In the genomic region with DNA sequence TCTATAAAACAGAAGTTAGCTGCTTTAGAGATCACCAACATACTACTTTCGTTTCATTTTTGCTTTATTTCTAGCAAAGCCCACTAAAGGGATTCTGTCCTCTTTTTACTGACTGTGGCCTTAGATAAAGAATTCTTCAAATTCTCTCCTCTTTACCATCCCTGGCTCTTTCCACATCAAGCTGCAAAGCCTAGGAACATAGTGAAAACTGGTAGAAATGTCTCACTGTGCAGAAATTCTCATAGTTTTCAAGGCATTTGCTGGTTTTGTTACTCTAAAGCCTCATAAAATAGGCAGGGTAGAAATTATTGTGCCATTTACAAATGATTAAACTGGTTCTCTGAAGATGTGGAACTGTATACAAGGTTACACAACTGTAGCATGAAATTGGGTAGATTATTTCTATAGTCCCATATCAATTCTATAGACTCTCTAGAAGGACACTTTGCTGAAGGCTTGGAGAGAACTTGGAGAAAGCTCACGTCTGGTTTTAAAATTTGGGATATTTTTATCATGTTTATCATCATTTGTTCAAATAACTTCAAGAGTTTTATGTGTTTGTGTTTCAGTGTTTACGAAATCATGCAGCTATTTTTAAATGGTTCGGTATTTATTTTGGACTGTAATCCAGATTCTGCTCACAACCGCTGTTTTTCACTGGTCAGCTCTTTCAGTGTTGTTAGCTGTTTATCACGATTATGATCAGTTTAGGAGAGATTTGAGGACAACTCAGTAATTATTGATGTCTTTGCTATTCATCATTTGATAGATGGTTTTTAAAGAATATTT, we compare ENCODE assay signal across 20 cellular contexts. TPM values are rescaled to one million over a fixed set of nuclear protein-coding genes. Genes with fewer than 3 reads are reported as not detected.
A peak's percentile ranks its signal among the peaks of the same experiment; 100 is the strongest.
DNase-seq lines count a peak whose midpoint lies in the region; ATAC-seq and TF ChIP-seq lines count a peak whose summit lies in the region.
"Had no signal": no experiment of that assay in that cellular context is flagged by ENCODE, and none has a peak within 500 bp of the region (broad histone marks: within the 10 kb centered on the region; RNA-seq: fewer than 3 reads in every experiment).

No MANE protein-coding gene starts in this region.

- H3K27me3 ChIP-seq in fibroblast of lung (ENCODE audit: control insufficient read depth, insufficient read depth, low read length): no peaks in the 10 kb centered on the region
- H3K27me3 ChIP-seq in osteoblast (ENCODE audit: insufficient read depth, low read length): no peaks in the 10 kb centered on the region
- H3K27me3 ChIP-seq: brain microvascular endothelial cell had no signal

- no peaks in the 10 kb centered on the region for H3K36me3 ChIP-seq in fibroblast of lung (ENCODE audit: control insufficient read depth, insufficient read depth, low read length)
- no peaks in the 10 kb centered on the region for H3K36me3 ChIP-seq in osteoblast (ENCODE audit: insufficient read depth, low read length)
- H3K36me3 ChIP-seq: brain microvascular endothelial cell had no signal

- H3K4me3 ChIP-seq in LNCaP clone FGC (ENCODE audit: low read depth, low read length): peak overlapping the region; percentile 5; the same call in 1 of the 2 replicates
- H3K4me3 ChIP-seq in fibroblast of lung (replicated peaks in 1 of 4; ENCODE audit: control extremely low read depth in 1 of 4, insufficient read depth in 1 of 4, low read depth in 3 of 4, low read length in 4 of 4): peak overlapping the region in 1 of 4 experiments; percentile 10
- H3K4me3 ChIP-seq in osteoblast (ENCODE audit: insufficient read depth, low read length): peak overlapping the region; percentile 33
- H3K4me3 ChIP-seq: K562 had no signal

- H3K79me2 ChIP-seq in fibroblast of lung (ENCODE audit: control insufficient read depth, insufficient read depth, low read length) (no peaks in the 10 kb centered on the region), osteoblast (ENCODE audit: insufficient read depth, low read length) (no peaks in the 10 kb centered on the region)

- peak overlapping the region; percentile 83 for H3K27ac ChIP-seq in 22Rv1
- H3K27ac ChIP-seq in fibroblast of lung (ENCODE audit: insufficient read depth, low read length): no peak overlapping the region
- peak overlapping the region; percentile 36 for H3K27ac ChIP-seq in osteoblast (ENCODE audit: low read depth, low read length)
- H3K27ac ChIP-seq: brain microvascular endothelial cell had no signal

- no peaks in the 10 kb centered on the region for H3K9me3 Mint-ChIP-seq in endothelial cell (ENCODE audit: unreplicated experiment)
- H3K9me3 Mint-ChIP-seq: effector memory CD8-positive, alpha-beta T cell had no signal

- H3K36me3 Mint-ChIP-seq in endothelial cell (ENCODE audit: low read depth, unreplicated experiment): no peaks in the 10 kb centered on the region
- H3K36me3 Mint-ChIP-seq: activated CD8-positive, alpha-beta memory T cell treated with anti-CD3 and anti-CD28 coated beads, Interleukin-2, amount 10 ng/mL, durations not matched to agents 7 days and 5 days had no signal

- H3K4me1 Mint-ChIP-seq in endothelial cell (ENCODE audit: unreplicated experiment): peaks cover 17% of the 10 kb centered on the region

- H2AFZ ChIP-seq in fibroblast of lung (ENCODE audit: low read length) (peak overlapping the region; percentile 30), osteoblast (ENCODE audit: low read length) (peak overlapping the region; percentile 44)

- H3K4me3 Mint-ChIP-seq in endothelial cell (ENCODE audit: unreplicated experiment): no peak overlapping the region
- H3K4me3 Mint-ChIP-seq: activated CD8-positive, alpha-beta memory T cell treated with anti-CD3 and anti-CD28 coated beads, Interleukin-2, amount 10 ng/mL, durations not matched to agents 7 days and 5 days; effector memory CD8-positive, alpha-beta T cell had no signal

- H3K27ac Mint-ChIP-seq in endothelial cell (ENCODE audit: unreplicated experiment): no peak overlapping the region
- H3K27ac Mint-ChIP-seq: activated CD8-positive, alpha-beta memory T cell treated with anti-CD3 and anti-CD28 coated beads, Interleukin-2, amount 10 ng/mL, durations not matched to agents 7 days and 5 days; effector memory CD8-positive, alpha-beta T cell had no signal

- H3K27me3 Mint-ChIP-seq in endothelial cell (ENCODE audit: unreplicated experiment): peaks cover 1% of the 10 kb centered on the region

- no peaks in the 10 kb centered on the region for H3K9me3 ChIP-seq in fibroblast of lung (ENCODE audit: control insufficient read depth, insufficient read depth, low read depth, low read length)
- no peaks in the 10 kb centered on the region for H3K9me3 ChIP-seq in osteoblast (ENCODE audit: low read depth, low read length)

- no peaks in the 10 kb centered on the region for H3K4me1 ChIP-seq in fibroblast of lung (ENCODE audit: control insufficient read depth, extremely low read depth, insufficient read depth, low read length)
- H3K4me1 ChIP-seq in osteoblast (ENCODE audit: insufficient read depth, low read length): peaks cover 13% of the 10 kb centered on the region

- H3K4me2 ChIP-seq in fibroblast of lung (ENCODE audit: extremely low read depth, insufficient read depth, low read length): peak overlapping the region; percentile 58
- H3K4me2 ChIP-seq in osteoblast (ENCODE audit: insufficient read depth, low read length): peak overlapping the region; percentile 70

- H4K20me1 ChIP-seq in fibroblast of lung (ENCODE audit: control insufficient read depth, extremely low read depth, insufficient read depth, low read length) (no peaks in the 10 kb centered on the region), osteoblast (ENCODE audit: insufficient read depth, low read length) (no peaks in the 10 kb centered on the region)

- no peak for ATAC-seq in GM18858 (IDR thresholded peaks at IDR 0.05; ENCODE audit: unreplicated experiment)
- no peak for ATAC-seq in HG03432 (IDR thresholded peaks at IDR 0.05; ENCODE audit: unreplicated experiment)
- ATAC-seq: activated CD8-positive, alpha-beta memory T cell treated with anti-CD3 and anti-CD28 coated beads, Interleukin-2, amount 10 ng/mL, durations not matched to agents 7 days and 5 days; effector memory CD8-positive, alpha-beta T cell; K562 had no signal

- H3K9ac ChIP-seq in fibroblast of lung (ENCODE audit: insufficient read depth, low read length): no peak overlapping the region

- DNase-seq in LNCaP clone FGC (ENCODE audit: low read depth) (peak; percentile 89), fibroblast of lung (ENCODE audit: low read depth in 2 of 2) (peak in 1 of 2 donors; percentile 39), osteoblast (ENCODE audit: insufficient read length, low spot score, missing footprints) (peak; percentile 46), endothelial cell (ENCODE audit: low spot score) (no peak), NCI-H2029 treated with DMSO at 0.1 percent for 48 hours (lab: John Stamatoyannopoulos, UW) (no peak)
- DNase-seq: ACHN; activated CD8-positive, alpha-beta memory T cell treated with anti-CD3 and anti-CD28 coated beads, Interleukin-2, amount 10 ng/mL, durations not matched to agents 7 days and 5 days; activated gamma-delta T cell treated with Interleukin-2 at 50 U/mL for 16 hours; brain microvascular endothelial cell; effector memory CD8-positive, alpha-beta T cell; HCEC 1CT; islet precursor cell; NCI-H1436 treated with DMSO at 0.1 percent for 48 hours; posterior cingulate gyrus; RPMI8226; T-helper 1 cell had no signal

- TF ChIP-seq CTCF in 22Rv1 (IDR thresholded peaks at IDR 0.05) (no peak), LNCaP clone FGC (IDR thresholded peaks at IDR 0.05; ENCODE audit: control insufficient read depth, extremely low read depth, insufficient read depth) (no peak), fibroblast of lung (conservative IDR thresholded peaks at IDR 0.05 in 1 of 2, IDR thresholded peaks at IDR 0.05 in 1 of 2; ENCODE audit: low read depth in 1 of 2, low read length in 2 of 2) (no peak), osteoblast (IDR thresholded peaks at IDR 0.05; ENCODE audit: extremely low read depth, low read depth, low read length) (no peak), endothelial cell (IDR thresholded peaks at IDR 0.05; ENCODE audit: unreplicated experiment) (no peak)

RNA-seq across cellular contexts. Expression of gene CSRP2, which starts 36.8 kb away (rescaled TPM):
- total RNA-seq in fibroblast of lung: 36.7 and 56.8 TPM in 2 replicates
- 63.5 and 199 TPM in 2 replicates for polyA plus RNA-seq in fibroblast of lung
- polyA plus RNA-seq in fibroblast of lung (2012): 58.4 and 183 TPM in 2 replicates
- 16.6 and 24.3 TPM in 2 replicates for polyA minus RNA-seq in fibroblast of lung (ENCODE audit: low replicate concordance)
- 10.0 and 13.4 TPM in 2 replicates for total RNA-seq in osteoblast
- 185 TPM for total RNA-seq in endothelial cell (ENCODE audit: unreplicated experiment)

Comparison
In these comparisons a context has a peak if more than half of its experiments do, and no peak if none do; other contexts are left out.
1. DNase-seq: peak in LNCaP clone FGC (single experiment) and osteoblast (single experiment); none in endothelial cell (single experiment) and NCI-H2029 treated with DMSO at 0.1 percent for 48 hours (single experiment).